ENCODE assay signal across 27 cellular contexts in the genomic region with DNA sequence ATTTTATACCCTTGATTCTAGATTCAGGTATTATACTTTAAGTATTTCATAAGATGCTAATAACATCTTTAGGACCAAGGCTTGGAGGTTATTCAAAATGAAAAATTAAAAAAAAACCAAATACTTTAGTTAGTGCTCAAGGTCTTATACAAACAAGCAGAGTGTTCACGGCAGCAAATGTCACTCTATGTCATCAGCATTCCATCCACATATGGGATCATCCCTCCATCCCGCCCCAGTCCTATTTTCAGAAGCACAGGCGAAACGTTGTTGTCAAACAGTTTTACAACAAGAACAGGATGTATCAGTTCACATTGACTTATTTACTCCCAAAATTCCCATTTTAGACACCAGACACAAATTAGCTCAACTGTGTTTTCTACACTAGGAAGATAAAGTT.
"Had no signal": no experiment of that assay in that cellular context is flagged by ENCODE, and none has a peak within 500 bp of the region (broad histone marks: within the 10 kb centered on the region; RNA-seq: fewer than 3 reads in every experiment).

No MANE protein-coding gene starts in this region.

- H3K4me1 Mint-ChIP-seq: nephron had no signal

- FAIRE-seq: islet of Langerhans had no signal

- H3K27me3 Mint-ChIP-seq: activated naive CD8-positive, alpha-beta T cell had no signal

- H3K27ac Mint-ChIP-seq: activated naive CD8-positive, alpha-beta T cell; activated T-cell treated with anti-CD3 and anti-CD28 coated beads, Interleukin-2, amount 50 U/mL, for 72 hours; nephron; progenitor cell of endocrine pancreas; T-helper 2 cell treated with Interferon-gamma antibody and Interleukin-4, amounts not matched to agents 5 μg/mL and 100 μg/mL, for 36 hours had no signal

- DNase-seq: activated CD4-positive, alpha-beta T cell treated with anti-CD3 and anti-CD28 coated beads for 4 hours; activated CD4-positive, alpha-beta T cell treated with anti-CD3 and anti-CD28 coated beads, Interleukin-2, amount 50 U/mL, for 4 hours; activated CD4-positive, CD25-positive, alpha-beta regulatory T cell; activated naive CD4-positive, alpha-beta T cell treated with Interleukin-2 at 50 U/mL for 16 hours; activated T-cell treated with anti-CD3 and anti-CD28 coated beads for 4 hours; activated T-cell treated with anti-CD3 and anti-CD28 coated beads, Interleukin-2, amount 50 U/mL, for 72 hours; adrenal gland; aorta; body of pancreas; cerebellar nuclear complex; cortex of kidney; head of caudate nucleus; left ventricle myocardium superior; ovary; right lobe of liver; stimulated activated CD4-positive, alpha-beta T cell treated with anti-CD3 and anti-CD28 coated beads, Interleukin-12 subunit alpha, Interleukin-12 subunit beta, amount 100 ng/mL, for 4 hours; stimulated activated CD4-positive, alpha-beta T cell treated with anti-CD3 and anti-CD28 coated beads, Interleukin-4, amount 100 ng/mL, for 1 hour; stimulated activated naive CD8-positive, alpha-beta T cell treated with anti-CD3 and anti-CD28 coated beads, Interleukin-15, Interleukin-2, amounts not matched to agents 100 U/mL and 50 U/mL, for 24 hours; T-helper 1 cell; testis; trophoblast cell; uterus had no signal

- H3K4me3 Mint-ChIP-seq: activated naive CD8-positive, alpha-beta T cell; activated T-cell treated with anti-CD3 and anti-CD28 coated beads, Interleukin-2, amount 50 U/mL, for 72 hours; nephron; T-helper 2 cell treated with Interferon-gamma antibody and Interleukin-4, amounts not matched to agents 5 μg/mL and 100 μg/mL, for 36 hours had no signal
